1 cellular context compared by ENCODE assay signal in genomic region chr18:76453057-76453561, GRCh38.
TF ChIP-seq lines count a peak whose summit lies in the region.

No MANE protein-coding gene starts in this region.

TF ChIP-seq in GM23338, 12 proteins besides CTCF, POLR2A, EP300 and RAD21 (continued from another document):
- no peak for TF ChIP-seq REST (IDR thresholded peaks at IDR 0.05; ENCODE audit: unreplicated experiment)
- TF ChIP-seq NANOG (IDR thresholded peaks at IDR 0.05; ENCODE audit: borderline replicate concordance): no peak
- TF ChIP-seq CREB1 (CRISPR knock-in tag; IDR thresholded peaks at IDR 0.05; ENCODE audit: low read depth): no peak
- no peak for TF ChIP-seq JUNB (IDR thresholded peaks at IDR 0.05; ENCODE audit: unreplicated experiment)
- TF ChIP-seq ZNF331 (CRISPR knock-in tag; IDR thresholded peaks at IDR 0.05; ENCODE audit: low read depth): no peak
- TF ChIP-seq ZNF462 (CRISPR knock-in tag; IDR thresholded peaks at IDR 0.05): no peak
- no peak for TF ChIP-seq ETS1 (IDR thresholded peaks at IDR 0.05)
- TF ChIP-seq POLR2AphosphoS5 (IDR thresholded peaks at IDR 0.05; ENCODE audit: low read depth): no peak
- TF ChIP-seq ZNF114 (CRISPR knock-in tag; IDR thresholded peaks at IDR 0.05): no peak
- TF ChIP-seq EZH2 (IDR thresholded peaks at IDR 0.05; ENCODE audit: low read depth, unreplicated experiment): no peak
